ENCODE assay signal across 1 cellular context in genomic region chr6:30881392-30881986, GRCh38.
TF ChIP-seq lines count a peak whose summit lies in the region.

No MANE protein-coding gene starts in this region.

TF ChIP-seq in H1, 55 proteins besides CTCF, POLR2A, EP300 and RAD21:
- TF ChIP-seq TAF1 (IDR thresholded peaks at IDR 0.05; ENCODE audit: low read depth, low read length) (no peak), JUND (IDR thresholded peaks at IDR 0.05; ENCODE audit: low read length) (no peak), ASH2L (IDR thresholded peaks at IDR 0.05; ENCODE audit: low read length) (no peak), SIN3A (conservative IDR thresholded peaks at IDR 0.05 in 1 of 2, IDR thresholded peaks at IDR 0.05 in 1 of 2; ENCODE audit: low read depth in 1 of 2, low read length in 2 of 2) (no peak), RXRA (IDR thresholded peaks at IDR 0.05; ENCODE audit: insufficient read depth, low read depth, low read length) (no peak), PHF8 (conservative IDR thresholded peaks at IDR 0.05; ENCODE audit: low read depth, low read length) (no peak), EZH2 (IDR thresholded peaks at IDR 0.05; ENCODE audit: low read depth, low read length, severe bottlenecking) (no peak), JUN (IDR thresholded peaks at IDR 0.05; ENCODE audit: low read depth, low read length) (no peak), HDAC2 (IDR thresholded peaks at IDR 0.05; ENCODE audit: borderline replicate concordance in 1 of 2, low read depth in 2 of 2, low read length in 2 of 2) (no peak), KDM1A (IDR thresholded peaks at IDR 0.05; ENCODE audit: borderline replicate concordance, low read length) (no peak), SP4 (IDR thresholded peaks at IDR 0.05; ENCODE audit: low read length) (no peak), SP2 (IDR thresholded peaks at IDR 0.05; ENCODE audit: low read length) (no peak), NANOG (IDR thresholded peaks at IDR 0.05; ENCODE audit: insufficient read depth, low read depth, low read length, poor library complexity, severe bottlenecking) (no peak), TAF7 (optimal IDR thresholded peaks at IDR 0.05; ENCODE audit: borderline replicate concordance, low read depth, low read length) (no peak), RNF2 (IDR thresholded peaks at IDR 0.05; ENCODE audit: borderline replicate concordance, low read depth, low read length, missing control alignments, poor library complexity, severe bottlenecking) (no peak), CHD1 (IDR thresholded peaks at IDR 0.05; ENCODE audit: low read depth, low read length) (no peak), CHD2 (IDR thresholded peaks at IDR 0.05; ENCODE audit: low read length) (no peak)
TF ChIP-seq in H1: peak in this region for 0.
